ENCODE assay signal across 24 cellular contexts in the genomic region with DNA sequence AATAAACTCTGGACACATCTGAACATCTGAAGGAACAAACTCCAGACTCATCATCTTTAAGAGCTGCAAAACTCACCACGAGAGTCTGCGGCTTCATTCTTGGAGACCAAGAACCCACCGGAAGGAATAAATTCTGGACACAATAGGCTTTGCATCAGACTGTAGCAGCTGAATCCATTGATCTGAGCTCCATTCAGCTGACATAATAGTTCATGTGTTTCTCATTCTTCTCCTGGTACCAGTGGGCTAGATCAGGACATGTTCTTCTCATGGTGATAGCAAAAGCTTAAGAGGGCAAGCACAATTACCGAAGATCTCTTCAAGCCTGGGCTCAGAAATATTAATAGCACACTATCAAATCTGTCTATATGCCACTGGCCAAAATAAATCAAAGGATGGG.
"Had no signal": no experiment of that assay in that cellular context is flagged by ENCODE, and none has a peak within 500 bp of the region (broad histone marks: within the 10 kb centered on the region; RNA-seq: fewer than 3 reads in every experiment).

No MANE protein-coding gene starts in this region.

- H3K36me3 ChIP-seq: left lung, pancreas, right lobe of liver, thoracic aorta, tibial nerve, upper lobe of left lung had no signal

- H3K27ac Mint-ChIP-seq: naive thymus-derived CD4-positive, alpha-beta T cell; nephron; progenitor cell of endocrine pancreas; stimulated activated naive CD8-positive, alpha-beta T cell treated with anti-CD3 and anti-CD28 coated beads, Interleukin-15, amount 100 ng/mL, for 72 hours had no signal

- H3K4me1 ChIP-seq: left lung, pancreas, right lobe of liver, tibial nerve, upper lobe of left lung had no signal

- H3K4me3 Mint-ChIP-seq: central memory CD8-positive, alpha-beta T cell; nephron; stimulated activated naive CD8-positive, alpha-beta T cell treated with anti-CD3 and anti-CD28 coated beads, Interleukin-15, amount 100 ng/mL, for 72 hours had no signal

- H3K4me3 ChIP-seq: left lung, pancreas, right lobe of liver, smooth muscle cell, thoracic aorta, tibial nerve, upper lobe of left lung had no signal

- H3K27me3 Mint-ChIP-seq: central memory CD8-positive, alpha-beta T cell; progenitor cell of endocrine pancreas had no signal

- DNase-seq: cortex of kidney; effector CD4-positive, alpha-beta T cell; kidney; left cardiac atrium; left lung; mammary epithelial cell; mesendoderm; naive thymus-derived CD4-positive, alpha-beta T cell; occipital lobe; pancreas; right lobe of liver; stimulated activated CD4-positive, alpha-beta T cell treated with anti-CD3 and anti-CD28 coated beads, Interleukin-12 subunit alpha, Interleukin-12 subunit beta, amount 100 ng/mL, for 4 hours; stimulated activated CD4-positive, alpha-beta T cell treated with anti-CD3 and anti-CD28 coated beads, Interleukin-1b, Interleukin-23, amount 100 ng/mL, for 48 hours; stimulated activated CD4-positive, alpha-beta T cell treated with anti-CD3 and anti-CD28 coated beads, Interleukin-4, amount 100 ng/mL, for 1 hour; stimulated activated CD8-positive, alpha-beta memory T cell treated with anti-CD3 and anti-CD28 coated beads, Interleukin-4, amount 100 ng/mL, for 48 hours; stimulated activated naive CD4-positive, alpha-beta T cell; stimulated activated naive CD8-positive, alpha-beta T cell treated with anti-CD3 and anti-CD28 coated beads, Interleukin-15, amount 100 ng/mL, for 72 hours; upper lobe of left lung had no signal

- ATAC-seq: left cardiac atrium; left lung; naive thymus-derived CD4-positive, alpha-beta T cell; pancreas; right lobe of liver; stimulated activated naive CD8-positive, alpha-beta T cell treated with anti-CD3 and anti-CD28 coated beads, Interleukin-15, amount 100 ng/mL, for 72 hours had no signal

- H3K9me3 ChIP-seq: left lung, pancreas, right lobe of liver, thoracic aorta, tibial nerve, upper lobe of left lung had no signal

- H3K27ac ChIP-seq: left lung, pancreas, right lobe of liver, thoracic aorta, tibial nerve, upper lobe of left lung had no signal

- H3K4me1 Mint-ChIP-seq: central memory CD8-positive, alpha-beta T cell; naive thymus-derived CD4-positive, alpha-beta T cell; nephron; stimulated activated naive CD8-positive, alpha-beta T cell treated with anti-CD3 and anti-CD28 coated beads, Interleukin-15, amount 100 ng/mL, for 72 hours had no signal

- H3K4me2 ChIP-seq: smooth muscle cell had no signal

- H3K9me3 Mint-ChIP-seq: naive thymus-derived CD4-positive, alpha-beta T cell; nephron; stimulated activated naive CD8-positive, alpha-beta T cell treated with anti-CD3 and anti-CD28 coated beads, Interleukin-15, amount 100 ng/mL, for 72 hours had no signal

- H3K36me3 Mint-ChIP-seq: naive thymus-derived CD4-positive, alpha-beta T cell had no signal

- H3K27me3 ChIP-seq: left lung, pancreas, right lobe of liver, tibial nerve, upper lobe of left lung had no signal
